Comparison of ENCODE assay signal across 8 cellular contexts in genomic region chr19:57410748-57411671, GRCh38. TPM values are rescaled to one million over a fixed set of nuclear protein-coding genes. Genes with fewer than 3 reads are reported as not detected.
DNase-seq lines count a peak whose midpoint lies in the region; ATAC-seq, FAIRE-seq and TF ChIP-seq lines count a peak whose summit lies in the region.

TSS of gene ZNF17 (plus strand) at chr19:57411161. CDS start at chr19:57413616, 2,455 bp downstream.

- H3K4me1 ChIP-seq in H1 (replicated peaks in 1 of 4; ENCODE audit: control insufficient read depth in 3 of 4, insufficient read depth in 4 of 4, low read length in 3 of 4) (no peaks in the 10 kb centered on the region; a peak in 1 of 7 replicates), mesenchymal stem cell (ENCODE audit: control insufficient read depth, insufficient read depth, low read depth, low read length) (peaks cover 7% of the 10 kb centered on the region)

- peak within 1 kb of the TSS; percentile 48; the same call in 1 of the 2 replicates for H3K18ac ChIP-seq in H1 (ENCODE audit: extremely low read depth, low read length)
- peak within 1 kb of the TSS in 1 of 2 experiments; percentile 65 for H3K18ac ChIP-seq in mesenchymal stem cell (ENCODE audit: low read depth in 1 of 2, low read length in 2 of 2)

- H4K8ac ChIP-seq in H1 (ENCODE audit: extremely low read depth, insufficient read depth, low read length) (peak within 1 kb of the TSS; percentile 96), mesenchymal stem cell (ENCODE audit: low read length) (peak within 1 kb of the TSS; percentile 85)

- peak in 1 of 2 experiments; percentile 59; a peak in 1 of 3 replicates for TF ChIP-seq POLR2A in H1 (IDR thresholded peaks at IDR 0.05; ENCODE audit: control extremely low read depth in 1 of 2, low read depth in 2 of 2, low read length in 2 of 2)

- H3K23ac ChIP-seq in H1 (ENCODE audit: insufficient read length): no peak within 1 kb of the TSS
- no peak within 1 kb of the TSS for H3K23ac ChIP-seq in mesenchymal stem cell (ENCODE audit: low read length in 2 of 2)

- H2AK5ac ChIP-seq in H1 (ENCODE audit: low read depth, low read length) (no peak within 1 kb of the TSS), mesenchymal stem cell (ENCODE audit: low read length, severe bottlenecking) (no peak within 1 kb of the TSS)

- H2BK120ac ChIP-seq in H1 (replicated peaks; ENCODE audit: low read depth, low read length): no peak within 1 kb of the TSS
- no peak within 1 kb of the TSS for H2BK120ac ChIP-seq in mesenchymal stem cell (ENCODE audit: low read depth, low read length)

- H3K4ac ChIP-seq in H1 (replicated peaks; ENCODE audit: insufficient read length, low read depth, low read length) (no peak within 1 kb of the TSS), mesenchymal stem cell (ENCODE audit: low read depth in 1 of 2, low read length in 2 of 2) (peak within 1 kb of the TSS in 1 of 2 experiments; percentile 34)

- H3K79me1 ChIP-seq in H1 (ENCODE audit: low read depth, low read length): peaks cover 7% of the 10 kb centered on the region
- H3K79me1 ChIP-seq in mesenchymal stem cell (replicated peaks; ENCODE audit: low read length, poor library complexity, severe bottlenecking): peaks cover 30% of the 10 kb centered on the region

- no peak for TF ChIP-seq CTCF in H1 (IDR thresholded peaks at IDR 0.05; ENCODE audit: control extremely low read depth in 1 of 3, insufficient read depth in 1 of 3, low read depth in 1 of 3, low read length in 3 of 3)

- H4K5ac ChIP-seq in H1 (ENCODE audit: insufficient read length, low read depth, low read length): no peak within 1 kb of the TSS

- H3K56ac ChIP-seq in H1 (replicated peaks; ENCODE audit: insufficient read length, low read depth, low read length): peak within 1 kb of the TSS; percentile 25

- CTCF ChIA-PET in H1 (lab: Charles Lee; ENCODE audit: partially characterized antibody): interaction anchor here (0.7 kb wide), 1 partner anchor 71 kb away, joined by 3 read pairs; no protein-coding TSS in a partner anchor

- no peaks in the 10 kb centered on the region; a peak in 2 of 8 replicates for H3K36me3 ChIP-seq in H1 (ENCODE audit: control insufficient read depth in 2 of 4, insufficient read depth in 4 of 4, low read length in 3 of 4)
- peaks cover 21 to 27% of the 10 kb centered on the region in 2 experiments for H3K36me3 ChIP-seq in mesenchymal stem cell (ENCODE audit: control insufficient read depth in 1 of 2, insufficient read depth in 2 of 2, low read depth in 1 of 2, low read length in 2 of 2)

- H3K9ac ChIP-seq in H1 (replicated peaks in 1 of 4; ENCODE audit: extremely low read depth in 1 of 4, low read depth in 3 of 4, low read length in 3 of 4) (peak within 1 kb of the TSS; percentile 55 to 86 (median 70)), mesenchymal stem cell (ENCODE audit: low read length) (peak within 1 kb of the TSS; percentile 91)

- no peak for TF ChIP-seq RAD21 in H1 (IDR thresholded peaks at IDR 0.05 in 1 of 2, conservative IDR thresholded peaks at IDR 0.05 in 1 of 2; ENCODE audit: low read depth in 2 of 2, low read length in 2 of 2)

- WGBS in H1 (ENCODE audit: extremely low coverage in 1 of 2, insufficient coverage in 1 of 2, insufficient read length in 1 of 2, insufficient replicate concordance in 2 of 2, low coverage in 1 of 2, low lambda C conversion rate in 2 of 2, missing lambda C conversion rate in 1 of 2), 2 experiments: 7% methylated on average over 59 of the region's 59 CpGs; no CpG with 5 or more reads in 1 of the 2 experiments
- WGBS in mesenchymal stem cell: 5% methylated on average over 59 of the region's 59 CpGs

- no peak for TF ChIP-seq EP300 in H1 (IDR thresholded peaks at IDR 0.05; ENCODE audit: borderline replicate concordance in 1 of 2, low read depth in 2 of 2, low read length in 2 of 2)

- peak; percentile 92 for FAIRE-seq in HTR-8/SVneo (lab: Jason Lieb, UNC)
- FAIRE-seq in H1 (lab: Jason Lieb, UNC): peak; percentile 99

- H3K4me2 ChIP-seq in H1 (ENCODE audit: insufficient read depth in 1 of 2, low read depth in 2 of 2, low read length in 2 of 2) (peak within 1 kb of the TSS; percentile 56 to 75), mesenchymal stem cell (ENCODE audit: low read length, poor library complexity, severe bottlenecking) (peak within 1 kb of the TSS; percentile 88)

- peaks cover 8% of the 10 kb centered on the region; the same call in 1 of the 2 replicates for H3K23me2 ChIP-seq in H1 (ENCODE audit: low read depth, low read length)

- H2BK15ac ChIP-seq in H1 (ENCODE audit: low read length): no peak within 1 kb of the TSS
- no peak within 1 kb of the TSS for H2BK15ac ChIP-seq in mesenchymal stem cell (ENCODE audit: low read depth, poor library complexity, severe bottlenecking)

- H3K27me3 ChIP-seq in H1 (replicated peaks in 1 of 4; ENCODE audit: control insufficient read depth in 3 of 4, extremely low read depth in 1 of 4, insufficient read depth in 3 of 4, low read length in 3 of 4): no peaks in the 10 kb centered on the region; a peak in 1 of 7 replicates
- H3K27me3 ChIP-seq in mesenchymal stem cell (ENCODE audit: control insufficient read depth in 1 of 2, insufficient read depth in 1 of 2, low read length in 2 of 2): no peaks in the 10 kb centered on the region

- no peaks in the 10 kb centered on the region for H3K9me3 ChIP-seq in H1 (ENCODE audit: insufficient read depth in 2 of 2, low read depth in 1 of 2, low read length in 1 of 2)
- no peaks in the 10 kb centered on the region for H3K9me3 ChIP-seq in mesenchymal stem cell (ENCODE audit: control insufficient read depth, low read length)

- H3K4me3 ChIP-seq in H1 (ENCODE audit: extremely low read depth in 1 of 4, insufficient read depth in 2 of 4, low read depth in 3 of 4, low read length in 4 of 4) (peak within 1 kb of the TSS; percentile 69 to 97 (median 92)), mesenchymal stem cell (ENCODE audit: insufficient read depth in 1 of 2, low read depth in 1 of 2, low read length in 2 of 2) (peak within 1 kb of the TSS; percentile 93 to 95)

- no peak within 1 kb of the TSS for H3K27ac ChIP-seq in H1 (ENCODE audit: low read depth, low read length)
- H3K27ac ChIP-seq in mesenchymal stem cell (ENCODE audit: low read length, poor library complexity, severe bottlenecking): peak within 1 kb of the TSS; percentile 26

- peaks cover 0 to 3% of the 10 kb centered on the region in 2 experiments for H4K20me1 ChIP-seq in H1 (replicated peaks in 1 of 2; ENCODE audit: control insufficient read depth in 1 of 2, insufficient read depth in 2 of 2, low read length in 2 of 2)

- H3K14ac ChIP-seq in H1 (ENCODE audit: insufficient read length) (no peak within 1 kb of the TSS), mesenchymal stem cell (ENCODE audit: low read length in 2 of 2) (peak within 1 kb of the TSS in 1 of 2 experiments; percentile 69)

- no peak within 1 kb of the TSS for H4K91ac ChIP-seq in H1 (replicated peaks; ENCODE audit: insufficient read length, low read length)
- no peak within 1 kb of the TSS for H4K91ac ChIP-seq in mesenchymal stem cell (ENCODE audit: low read length)

- peaks cover 0 to 18% of the 10 kb centered on the region in 2 experiments; a peak in 2 of 4 replicates for H3K79me2 ChIP-seq in H1 (ENCODE audit: control insufficient read depth in 1 of 2, insufficient read depth in 2 of 2, low read length in 2 of 2)

- DNase-seq in COR-L47 (lab: John Stamatoyannopoulos, UW) (peak; percentile 91), HTR-8/SVneo (ENCODE audit: insufficient read length, low spot score) (peak; percentile 97), NOMO-1 treated with DMSO at 0.1 percent for 48 hours (lab: John Stamatoyannopoulos, UW; ENCODE audit: unreplicated experiment) (peak; percentile 90), H1 (ENCODE audit: low read depth in 1 of 2, low spot score in 2 of 2) (peak in 1 of 2 experiments; percentile 87), mesenchymal stem cell (peak; percentile 95)
- DNase-seq in activated CD8-positive, alpha-beta memory T cell treated with anti-CD3 and anti-CD28 coated beads for 4 hours (ENCODE audit: low read depth in 2 of 2): peak; percentile 81 to 90
- peak; percentile 80 for DNase-seq in stimulated activated CD8-positive, alpha-beta memory T cell treated with anti-CD3 and anti-CD28 coated beads, Interleukin-12 subunit alpha, Interleukin-12 subunit beta, amount 100 ng/mL, for 24 hours (ENCODE audit: extremely low read depth)

- H2BK5ac ChIP-seq in H1 (ENCODE audit: low read depth, low read length) (no peak within 1 kb of the TSS), mesenchymal stem cell (ENCODE audit: low read depth, low read length, poor library complexity, severe bottlenecking) (no peak within 1 kb of the TSS)

- peak; percentile 95 for ATAC-seq in GM21367 (IDR thresholded peaks at IDR 0.05; ENCODE audit: unreplicated experiment)

- H2AFZ ChIP-seq in H1 (ENCODE audit: low read length): peak within 1 kb of the TSS; percentile 98
- peak within 1 kb of the TSS; percentile 82 for H2AFZ ChIP-seq in mesenchymal stem cell (ENCODE audit: low read depth, low read length)

- H2BK20ac ChIP-seq in H1 (ENCODE audit: low read length): no peak within 1 kb of the TSS

- no peak within 1 kb of the TSS; the same call in 1 of the 2 replicates for H2BK12ac ChIP-seq in H1 (ENCODE audit: low read depth, low read length)
- no peak within 1 kb of the TSS for H2BK12ac ChIP-seq in mesenchymal stem cell (ENCODE audit: low read length in 2 of 2)

- POLR2A ChIA-PET in H1 (lab: Charles Lee; ENCODE audit: partially characterized antibody): interaction anchor here (0.6 to 4.0 kb wide), 4 partner anchors 8 to 297 kb away, joined by 3 to 24 read pairs (median 6); partner anchors contain the start of gene ZNF749

TF ChIP-seq in H1, 55 proteins besides CTCF, POLR2A, EP300 and RAD21 (continues in another document):
- TF ChIP-seq SIX5 (IDR thresholded peaks at IDR 0.05; ENCODE audit: low read depth, low read length): peak; percentile 78
- peak; percentile 89 for TF ChIP-seq GABPA (IDR thresholded peaks at IDR 0.05; ENCODE audit: borderline replicate concordance, insufficient read depth, low read length)
- no peak for TF ChIP-seq ATF3 (IDR thresholded peaks at IDR 0.05; ENCODE audit: insufficient read depth, low read depth, low read length)
- peak; percentile 77 for TF ChIP-seq CHD2 (IDR thresholded peaks at IDR 0.05; ENCODE audit: low read length)

RNA-seq across cellular contexts. Expression of gene ZNF17, which starts in this region (rescaled TPM):
- 7.9 and 10.2 TPM in 2 replicates for total RNA-seq in H1 (2021; fragmentation: NEBNext Ultra II Directional; extraction: Animal tissue kit (Norgen Biotek cat#: 25700))
- 3.8 and 3.9 TPM in 2 replicates for polyA plus RNA-seq in H1 (2011; rRNA removed)
- polyA plus RNA-seq in H1 (2011; cell fraction: cytosol; rRNA removed): 6.5 TPM
- polyA plus RNA-seq in H1 (2011; cell fraction: nucleus; rRNA removed): 6.3 TPM
- 4.2 to 6.3 TPM (median 5.8 TPM) in 4 replicates for polyA plus RNA-seq in H1 (2012, experiment 1 of 2)
- polyA plus RNA-seq in H1 (2012, experiment 2 of 2): 1.1 TPM
- polyA plus RNA-seq in H1 (2013, experiment 1 of 2): 5.3 TPM
- 4.4 TPM for polyA plus RNA-seq in H1 (2013, experiment 2 of 2)
- 13.0 and 20.9 TPM in 2 replicates for polyA minus RNA-seq in H1 (2011; rRNA and poly(A)+ RNA removed)
- 4.9 TPM for polyA minus RNA-seq in H1 (2011; cell fraction: cytosol; rRNA and poly(A)+ RNA removed)
- polyA minus RNA-seq in H1 (2011; cell fraction: nucleus; rRNA and poly(A)+ RNA removed): 18.9 TPM
- 2.7 TPM for polyA plus RNA-seq in mesenchymal stem cell (2013, experiment 1 of 2)
- 2.8 TPM for polyA plus RNA-seq in mesenchymal stem cell (2013, experiment 2 of 2)
